In genomic region chr6:16472349-16473069, GRCh38 we compare ENCODE assay signal across 12 cellular contexts.
DNase-seq lines count a peak whose midpoint lies in the region; ATAC-seq and TF ChIP-seq lines count a peak whose summit lies in the region.
"Had no signal": no experiment of that assay in that cellular context is flagged by ENCODE, and none has a peak within 500 bp of the region (broad histone marks: within the 10 kb centered on the region; RNA-seq: fewer than 3 reads in every experiment).

No MANE protein-coding gene starts in this region.

- H2BK120ac ChIP-seq in mesendoderm (ENCODE audit: low read depth, low read length), result no peak overlapping the region

- peaks cover 12% of the 10 kb centered on the region for H3K36me3 Mint-ChIP-seq in CD8-positive, alpha-beta T cell

- no peak overlapping the region for H2AK5ac ChIP-seq in mesendoderm (ENCODE audit: low read length)

- no peak overlapping the region for H2BK5ac ChIP-seq in mesendoderm (ENCODE audit: low read length)

- no peaks in the 10 kb centered on the region for H3K9me3 Mint-ChIP-seq in CD8-positive, alpha-beta T cell

- H3K27ac Mint-ChIP-seq in CD8-positive, alpha-beta T cell, result peak overlapping the region; percentile 14

- H2BK15ac ChIP-seq in mesendoderm (replicated peaks; ENCODE audit: low read depth), result no peak overlapping the region

- intact Hi-C loops in CD8-positive, alpha-beta T cell (cut with DNase I, micrococcal nuclease), result loop anchor here (2.0 to 5.0 kb wide), 2 partner anchors 28 to 40 kb away; no protein-coding TSS in a partner anchor

- no peaks in the 10 kb centered on the region for H3K79me2 ChIP-seq in mesendoderm (ENCODE audit: control insufficient read depth, insufficient read depth, low read length)
- H3K79me2 ChIP-seq: parathyroid adenoma had no signal

- CTCF ChIA-PET in CD8-positive, alpha-beta T cell (lab: Charles Lee), result interaction anchor here (1.4 to 3.4 kb wide), 2 partner anchors 39 to 41 kb away, joined by 4 to 16 read pairs; no protein-coding TSS in a partner anchor

- H3K9ac ChIP-seq in mesendoderm (ENCODE audit: low read length), result no peak overlapping the region
- H3K9ac ChIP-seq: parathyroid adenoma had no signal

- H3K18ac ChIP-seq in mesendoderm (ENCODE audit: low read length), result peak overlapping the region; percentile 39

- no peak for TF ChIP-seq CTCF in CD8-positive, alpha-beta T cell (IDR thresholded peaks at IDR 0.05)
- TF ChIP-seq CTCF in coronary artery (IDR thresholded peaks at IDR 0.05), result no peak

- no peaks in the 10 kb centered on the region for H3K27me3 ChIP-seq in CD8-positive, alpha-beta T cell (ENCODE audit: insufficient read depth, low read length)
- no peaks in the 10 kb centered on the region for H3K27me3 ChIP-seq in mesendoderm (ENCODE audit: insufficient read depth, low read length, poor library complexity)

- peaks cover 22% of the 10 kb centered on the region for H3K4me1 ChIP-seq in CD8-positive, alpha-beta T cell (ENCODE audit: insufficient read depth, low read length)
- peaks cover 2% of the 10 kb centered on the region for H3K4me1 ChIP-seq in mesendoderm (ENCODE audit: control insufficient read depth, low read depth, low read length)

- no peak overlapping the region for H4K5ac ChIP-seq in mesendoderm (ENCODE audit: low read length)

- no CpG with 5 or more reads among the region's 3 CpGs for WGBS in mesendoderm (ENCODE audit: extremely low coverage, insufficient coverage, low lambda C conversion rate)

- no peak for DNase-seq in CD8-positive, alpha-beta T cell
- peak; percentile 65 for DNase-seq in HCEC 1CT
- peak; percentile 50 for DNase-seq in astrocyte of the hippocampus (ENCODE audit: low read depth, low spot score)
- peak; percentile 51 for DNase-seq in mesendoderm
- DNase-seq in RKO (ENCODE audit: low spot score), result no peak
- no peak for DNase-seq in coronary artery (ENCODE audit: low spot score)
- DNase-seq: activated CD4-positive, alpha-beta T cell treated with anti-CD3 and anti-CD28 coated beads, Interleukin-2, amount 50 U/mL, for 1 hour; cortex of kidney; MV-4-11 had no signal

- H3K9me3 ChIP-seq in CD8-positive, alpha-beta T cell (ENCODE audit: low read length), result no peaks in the 10 kb centered on the region

- no peaks in the 10 kb centered on the region for H3K36me3 ChIP-seq in CD8-positive, alpha-beta T cell (ENCODE audit: insufficient read depth, low read length)
- no peaks in the 10 kb centered on the region for H3K36me3 ChIP-seq in mesendoderm (ENCODE audit: control insufficient read depth, insufficient read depth, low read length)

- H3K4me1 Mint-ChIP-seq in CD8-positive, alpha-beta T cell (ENCODE audit: low read depth), result peaks cover 58% of the 10 kb centered on the region

- H3K27me3 Mint-ChIP-seq in CD8-positive, alpha-beta T cell (ENCODE audit: low read depth), result no peaks in the 10 kb centered on the region

- no peak overlapping the region for H3K27ac ChIP-seq in CD8-positive, alpha-beta T cell (ENCODE audit: low read depth, low read length)
- H3K27ac ChIP-seq in mesendoderm (ENCODE audit: low read depth, low read length) (no peak overlapping the region), coronary artery (peak overlapping the region in 1 of 2 donors; percentile 44)
- H3K27ac ChIP-seq: parathyroid adenoma had no signal

- no peak overlapping the region for H3K4me3 ChIP-seq in CD8-positive, alpha-beta T cell (ENCODE audit: low read depth, low read length)
- H3K4me3 ChIP-seq in mesendoderm (ENCODE audit: low read length) (no peak overlapping the region), coronary artery (no peak overlapping the region)

- no peak overlapping the region for H3K4me3 Mint-ChIP-seq in CD8-positive, alpha-beta T cell

- no peaks in the 10 kb centered on the region for H3K79me1 ChIP-seq in mesendoderm (ENCODE audit: low read length)

- POLR2A ChIA-PET in CD8-positive, alpha-beta T cell (lab: Charles Lee), result no interaction called here

- no peak overlapping the region for H4K8ac ChIP-seq in mesendoderm (ENCODE audit: low read depth, low read length)

- no peak overlapping the region for H3K4ac ChIP-seq in mesendoderm (ENCODE audit: low read depth, low read length)

- no peak overlapping the region for H3K23ac ChIP-seq in mesendoderm (ENCODE audit: low read length)

- H3K56ac ChIP-seq in mesendoderm (ENCODE audit: low read length), result no peak overlapping the region

- no peak for ATAC-seq in CD8-positive, alpha-beta T cell
- ATAC-seq in GM21381 (IDR thresholded peaks at IDR 0.05; ENCODE audit: unreplicated experiment) (no peak), GM19023 (IDR thresholded peaks at IDR 0.05; ENCODE audit: unreplicated experiment) (no peak)

- H3K4me2 ChIP-seq in mesendoderm (ENCODE audit: low read length), result no peak overlapping the region

Comparison
In these comparisons a context has a peak if more than half of its experiments do, and no peak if none do; other contexts are left out.
1. DNase-seq: peak in HCEC 1CT (single experiment), astrocyte of the hippocampus (single experiment) and mesendoderm (single experiment); none in CD8-positive, alpha-beta T cell (0 of 7), RKO (single experiment) and coronary artery (single experiment).